9 cellular contexts compared by ENCODE assay signal in the genomic region with DNA sequence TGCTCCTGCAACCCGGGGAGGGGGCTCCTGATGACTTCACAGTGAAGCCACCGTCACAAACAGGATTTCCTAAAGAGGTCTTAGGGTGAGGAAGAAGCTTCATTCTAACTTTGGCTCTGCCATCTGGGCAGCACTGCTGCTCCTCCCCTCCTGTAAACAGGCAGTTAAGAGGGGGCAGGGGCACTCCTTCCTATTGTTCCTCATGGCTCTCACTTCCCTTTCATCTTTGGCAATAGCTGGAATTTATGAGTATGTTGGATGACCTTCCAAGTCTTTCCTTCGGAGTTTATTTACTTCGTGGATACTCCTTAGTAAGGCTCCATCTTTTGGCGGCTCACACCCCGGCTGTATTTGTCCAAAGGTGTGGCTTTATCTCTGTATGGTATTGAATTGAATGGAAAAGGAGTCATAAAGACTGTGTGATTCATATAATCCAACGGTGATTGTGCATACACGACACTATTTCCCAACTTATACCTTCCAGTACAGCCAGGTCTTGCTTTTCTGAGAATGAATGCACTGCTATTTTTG. TPM values are rescaled to one million over a fixed set of nuclear protein-coding genes. Genes with fewer than 3 reads are reported as not detected.
DNase-seq lines count a peak whose midpoint lies in the region; ATAC-seq and TF ChIP-seq lines count a peak whose summit lies in the region.
"Had no signal": no experiment of that assay in that cellular context is flagged by ENCODE, and none has a peak within 500 bp of the region (broad histone marks: within the 10 kb centered on the region; RNA-seq: fewer than 3 reads in every experiment).

No MANE protein-coding gene starts in this region.

- H3K9me3 ChIP-seq in heart right ventricle = no peaks in the 10 kb centered on the region
- H3K9me3 ChIP-seq: psoas muscle had no signal

- H3K4me3 Mint-ChIP-seq in activated T-cell treated with anti-CD3 and anti-CD28 coated beads, Interleukin-2, amount 50 U/mL, for 24 hours = peak overlapping the region; percentile 28
- H3K4me3 Mint-ChIP-seq in T-helper 2 cell treated with Interferon-gamma antibody and Interleukin-4, amounts not matched to agents 5 μg/mL and 100 μg/mL, for 36 hours = peak overlapping the region; percentile 23

- no peaks in the 10 kb centered on the region for H3K27me3 Mint-ChIP-seq in activated T-cell treated with anti-CD3 and anti-CD28 coated beads, Interleukin-2, amount 50 U/mL, for 24 hours
- H3K27me3 Mint-ChIP-seq in T-helper 2 cell treated with Interferon-gamma antibody and Interleukin-4, amounts not matched to agents 5 μg/mL and 100 μg/mL, for 36 hours (ENCODE audit: low read depth) = no peaks in the 10 kb centered on the region

- H3K27ac ChIP-seq in heart right ventricle (peak overlapping the region in 8 of 10 donors; percentile 5 to 59 (median 32)), substantia nigra (ENCODE audit: low read depth, low read length, poor library complexity, severe bottlenecking) (peak overlapping the region; percentile 89), brain microvascular endothelial cell (no peak overlapping the region)
- H3K27ac ChIP-seq: psoas muscle had no signal

- 36 to 41% methylated on average over 8 of the region's 8 CpGs for WGBS in heart right ventricle, 2 donors

- no peaks in the 10 kb centered on the region for H3K36me3 ChIP-seq in heart right ventricle
- no peaks in the 10 kb centered on the region for H3K36me3 ChIP-seq in brain microvascular endothelial cell (replicated peaks)

- TF ChIP-seq CTCF in heart right ventricle (IDR thresholded peaks at IDR 0.05) (no peak), brain microvascular endothelial cell (IDR thresholded peaks at IDR 0.05; ENCODE audit: low read depth, low read length, missing control alignments) (no peak)

- intact Hi-C loops in heart right ventricle (cut with DNase I) = loop anchor here in 1 of 10 donors (5.0 kb wide), 1 partner anchor 37 kb away; no protein-coding TSS in a partner anchor

- H3K36me3 Mint-ChIP-seq in activated T-cell treated with anti-CD3 and anti-CD28 coated beads, Interleukin-2, amount 50 U/mL, for 24 hours (ENCODE audit: low read depth) = peaks cover 87% of the 10 kb centered on the region
- H3K36me3 Mint-ChIP-seq in T-helper 2 cell treated with Interferon-gamma antibody and Interleukin-4, amounts not matched to agents 5 μg/mL and 100 μg/mL, for 36 hours (ENCODE audit: low read depth) = peaks cover 23% of the 10 kb centered on the region

- ATAC-seq in heart right ventricle = peak; percentile 21 to 78 (median 56)
- no peak for ATAC-seq in HG03280 (IDR thresholded peaks at IDR 0.05; ENCODE audit: unreplicated experiment)

- H3K27ac Mint-ChIP-seq in activated T-cell treated with anti-CD3 and anti-CD28 coated beads, Interleukin-2, amount 50 U/mL, for 24 hours = peak overlapping the region; percentile 99
- H3K27ac Mint-ChIP-seq in T-helper 2 cell treated with Interferon-gamma antibody and Interleukin-4, amounts not matched to agents 5 μg/mL and 100 μg/mL, for 36 hours = peak overlapping the region; percentile 80

- no peak for DNase-seq in activated T-cell treated with anti-CD3 and anti-CD28 coated beads, Interleukin-2, amount 50 U/mL, for 24 hours
- DNase-seq in activated T-cell treated with anti-CD3 and anti-CD28 coated beads for 4 hours (no peak), heart right ventricle (no peak), substantia nigra (lab: John Stamatoyannopoulos, UW) (peak in 6 of 49 donors; percentile 8 to 39 (median 13)), brain microvascular endothelial cell (no peak), AML-193 (lab: John Stamatoyannopoulos, UW) (no peak)
- DNase-seq in T-helper 2 cell treated with Interferon-gamma antibody and Interleukin-4, amounts not matched to agents 5 μg/mL and 100 μg/mL, for 36 hours (ENCODE audit: low spot score) = peak; percentile 57
- DNase-seq: psoas muscle had no signal

- no peaks in the 10 kb centered on the region for H3K27me3 ChIP-seq in heart right ventricle
- no peaks in the 10 kb centered on the region for H3K27me3 ChIP-seq in brain microvascular endothelial cell (replicated peaks)

- H3K9me3 Mint-ChIP-seq in activated T-cell treated with anti-CD3 and anti-CD28 coated beads, Interleukin-2, amount 50 U/mL, for 24 hours = no peaks in the 10 kb centered on the region
- H3K9me3 Mint-ChIP-seq in T-helper 2 cell treated with Interferon-gamma antibody and Interleukin-4, amounts not matched to agents 5 μg/mL and 100 μg/mL, for 36 hours = no peaks in the 10 kb centered on the region

- H3K4me3 ChIP-seq in heart right ventricle (no peak overlapping the region), brain microvascular endothelial cell (ENCODE audit: low read depth, low read length) (no peak overlapping the region)
- H3K4me3 ChIP-seq: psoas muscle had no signal

- in situ Hi-C loops in brain microvascular endothelial cell (cut with HindIII; ENCODE audit: low pct_ligation_motif_present, low sequenced_read_pairs) = no loop called here

- peaks cover 18 to 54% (median 29%) of the 10 kb centered on the region in 9 donors for H3K4me1 ChIP-seq in heart right ventricle

- peaks cover 98% of the 10 kb centered on the region for H3K4me1 Mint-ChIP-seq in activated T-cell treated with anti-CD3 and anti-CD28 coated beads, Interleukin-2, amount 50 U/mL, for 24 hours (ENCODE audit: low read depth)
- peaks cover 76% of the 10 kb centered on the region for H3K4me1 Mint-ChIP-seq in T-helper 2 cell treated with Interferon-gamma antibody and Interleukin-4, amounts not matched to agents 5 μg/mL and 100 μg/mL, for 36 hours (ENCODE audit: low read depth)

RNA-seq across cellular contexts. Expression of a gene that starts 55.4 kb away (rescaled TPM):
- 10 to 100 TPM in 4 of 10 donors, 1 to 10 TPM in 6; 8.0 to 16.1 (median 9.8) TPM for total RNA-seq in heart right ventricle
- 10 to 100 TPM in 1 of 2 donors, 1 to 10 TPM in 1; 8.4 to 37.0 TPM for polyA plus RNA-seq in heart right ventricle
